In the genomic region with DNA sequence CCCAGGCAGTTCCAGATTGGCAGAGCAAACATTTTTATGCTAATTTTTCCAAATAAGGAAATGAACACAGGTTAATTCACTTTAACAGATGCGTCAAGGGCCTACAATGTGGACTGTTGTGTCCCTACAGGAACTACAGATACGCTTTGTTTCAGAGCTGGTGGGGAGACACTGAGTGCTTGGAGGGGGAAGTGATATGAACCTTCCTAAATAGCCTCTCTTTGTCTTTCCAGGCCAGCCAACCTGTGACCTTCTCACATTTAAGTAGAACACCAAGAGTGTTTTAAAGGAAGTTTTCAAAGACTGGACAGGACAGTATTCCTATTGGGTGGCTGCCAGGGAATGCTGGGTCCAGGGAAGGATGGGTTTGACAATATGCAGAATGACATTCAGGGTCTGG, we compare ENCODE assay signal across 30 cellular contexts.
"Had no signal": no experiment of that assay in that cellular context is flagged by ENCODE, and none has a peak within 500 bp of the region (broad histone marks: within the 10 kb centered on the region; RNA-seq: fewer than 3 reads in every experiment).

No MANE protein-coding gene starts in this region.

- H3K4me1 ChIP-seq: ascending aorta, colonic mucosa had no signal

- H3K27me3 ChIP-seq: ascending aorta, cardiac muscle cell, colonic mucosa had no signal

- DNase-seq: activated B cell treated with CpG ODN at 0.5 μM for 24 hours; activated CD4-positive, alpha-beta memory T cell treated with anti-CD3 and anti-CD28 coated beads for 36 hours; activated CD4-positive, alpha-beta T cell treated with anti-CD3 and anti-CD28 coated beads for 4 hours; activated CD4-positive, alpha-beta T cell treated with anti-CD3 and anti-CD28 coated beads, Interleukin-2, amount 10 ng/mL, durations not matched to agents 24 days and 14 days; activated CD4-positive, alpha-beta T cell treated with anti-CD3 and anti-CD28 coated beads, Interleukin-2, amount 50 U/mL, for 1 hour; activated CD4-positive, alpha-beta T cell treated with anti-CD3 and anti-CD28 coated beads, Interleukin-2, amount 50 U/mL, for 4 hours; activated CD4-positive, CD25-positive, alpha-beta regulatory T cell treated with anti-CD3 and anti-CD28 coated beads, Interleukin-2, amount 50 U/mL, for 72 hours; activated CD8-positive, alpha-beta memory T cell treated with anti-CD3 and anti-CD28 coated beads, Interleukin-2, amount 50 U/mL, for 4 hours; activated CD8-positive, alpha-beta T cell treated with anti-CD3 and anti-CD28 coated beads for 36 hours; activated gamma-delta T cell; activated naive CD4-positive, alpha-beta T cell treated with anti-CD3 and anti-CD28 coated beads, Interleukin-2, amount 10 ng/mL, durations not matched to agents 7 days and 5 days; activated naive CD4-positive, alpha-beta T cell treated with Interleukin-2 at 50 U/mL for 16 hours; activated naive CD8-positive, alpha-beta T cell treated with anti-CD3 and anti-CD28 coated beads, Interleukin-2, amount 10 ng/mL, durations not matched to agents 7 days and 5 days; activated naive CD8-positive, alpha-beta T cell treated with anti-CD3 and anti-CD28 coated beads, Interleukin-2, amount 50 U/mL, for 24 hours; activated T-cell treated with anti-CD3 and anti-CD28 coated beads for 4 hours; activated T-cell treated with anti-CD3 and anti-CD28 coated beads, Interleukin-2, amount 50 U/mL, for 1 hour; activated T-cell treated with anti-CD3 and anti-CD28 coated beads, Interleukin-2, amount 50 U/mL, for 4 hours; activated T-cell treated with anti-CD3 and anti-CD28 coated beads, Interleukin-2, amount 50 U/mL, for 72 hours; amygdala; anterior cingulate cortex; caudate nucleus; cerebellar nuclear complex; colonic mucosa; T-helper 2 cell; T-helper 9 cell had no signal

- H3K9me3 ChIP-seq: colonic mucosa had no signal

- H3K36me3 ChIP-seq: ascending aorta, cardiac muscle cell, colonic mucosa had no signal

- H3K27ac ChIP-seq: ascending aorta, cardiac muscle cell, colonic mucosa, VCaP had no signal

- FAIRE-seq: bronchial epithelial cell, TTC549 had no signal

- H3K4me3 ChIP-seq: ascending aorta, cardiac muscle cell, colonic mucosa had no signal
